ENCODE assay signal across 25 cellular contexts in genomic region chr5:10891193-10891592, GRCh38.
"Had no signal": no experiment of that assay in that cellular context is flagged by ENCODE, and none has a peak within 500 bp of the region (broad histone marks: within the 10 kb centered on the region; RNA-seq: fewer than 3 reads in every experiment).

No MANE protein-coding gene starts in this region.

- H3K4me1 ChIP-seq: left lung, lower lobe of right lung, pancreas, prostate gland, stomach, uterus had no signal

- H3K4me3 ChIP-seq: left lung, lower lobe of right lung, pancreas, prostate gland, skin epidermis, stomach, tibial nerve, uterus had no signal

- H3K27ac ChIP-seq: left lung, lower lobe of right lung, pancreas, prostate gland, stomach, tibial nerve, uterus had no signal

- ATAC-seq: left colon; left lung; lower lobe of right lung; naive thymus-derived CD8-positive, alpha-beta T cell; right cardiac atrium; sciatic nerve; stimulated activated naive B cell treated with anti-CD40 and anti-IgM and Interleukin-4, amounts not matched to agents 10 μg/mL and 1 μg/mL and 100 μg/mL, for 72 hours; stimulated activated naive CD8-positive, alpha-beta T cell treated with anti-CD3 and anti-CD28 coated beads, Interleukin-15, Interleukin-2, amounts not matched to agents 100 U/mL and 50 U/mL, for 24 hours had no signal

- DNase-seq: hippocampal formation; kidney; left colon; left lung; lower lobe of right lung; mammary epithelial cell; mesenchymal stem cell; naive thymus-derived CD8-positive, alpha-beta T cell; nucleus accumbens; pancreas; posterior cingulate gyrus; retina; right cardiac atrium; stimulated activated CD4-positive, alpha-beta T cell treated with anti-CD3 and anti-CD28 coated beads, Interleukin-12 subunit alpha, Interleukin-12 subunit beta, amount 100 ng/mL, for 4 hours; stimulated activated CD4-positive, alpha-beta T cell treated with anti-CD3 and anti-CD28 coated beads, Interleukin-15, amount 100 ng/mL, for 24 hours; stimulated activated CD4-positive, alpha-beta T cell treated with anti-CD3 and anti-CD28 coated beads, Interleukin-2, amount 100 ng/mL, for 24 hours; stimulated activated CD4-positive, alpha-beta T cell treated with anti-CD3 and anti-CD28 coated beads, Interleukin-4, amount 100 ng/mL, for 1 hour; stimulated activated naive B cell treated with anti-CD40 and anti-IgM and Interleukin-4, amounts not matched to agents 10 μg/mL and 1 μg/mL and 100 μg/mL, for 72 hours; stimulated activated naive CD8-positive, alpha-beta T cell treated with anti-CD3 and anti-CD28 coated beads, Interleukin-15, Interleukin-2, amounts not matched to agents 100 U/mL and 50 U/mL, for 24 hours; stomach; uterus had no signal

- H3K27me3 ChIP-seq: left lung, pancreas, tibial nerve, uterus had no signal

- H3K9me3 ChIP-seq: pancreas, prostate gland, uterus had no signal

- H3K36me3 ChIP-seq: left lung, lower lobe of right lung, pancreas, prostate gland, stomach, tibial nerve, uterus had no signal
